In the genomic region with DNA sequence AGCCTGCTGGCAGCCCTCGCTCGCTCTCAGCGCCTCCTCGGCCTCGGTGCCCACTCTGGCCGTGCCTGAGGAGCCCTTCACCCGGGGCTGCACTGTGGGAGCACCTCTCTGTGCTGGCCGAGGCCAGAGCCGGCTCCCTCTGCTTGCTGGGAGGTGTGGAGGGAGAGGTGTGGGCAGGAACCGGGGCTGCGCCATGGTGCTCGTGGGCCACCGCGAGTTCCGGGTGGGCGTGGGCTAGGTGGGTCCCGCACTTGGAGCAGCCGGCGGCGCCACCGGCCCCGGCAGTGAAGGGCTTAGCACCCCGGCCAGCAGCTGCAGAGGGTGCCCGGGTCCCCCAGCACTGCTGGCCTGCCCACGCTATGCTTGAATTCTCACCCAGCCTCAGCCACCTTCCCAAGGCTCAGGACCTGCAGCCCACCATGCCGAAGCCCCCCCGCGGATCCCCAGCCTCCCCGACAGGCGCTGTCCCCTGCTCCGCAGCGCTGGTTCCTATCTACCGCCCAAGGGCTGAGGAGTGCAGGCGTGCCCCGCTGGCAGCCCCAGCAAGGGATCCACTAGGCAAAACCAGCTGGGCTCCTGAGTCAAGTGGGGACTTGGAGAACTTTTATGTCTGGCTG, we compare ENCODE assay signal across 23 cellular contexts.
"Had no signal": no experiment of that assay in that cellular context is flagged by ENCODE, and none has a peak within 500 bp of the region (broad histone marks: within the 10 kb centered on the region; RNA-seq: fewer than 3 reads in every experiment).

No MANE protein-coding gene starts in this region.

- H3K27me3 ChIP-seq: esophagus muscularis mucosa, foreskin keratinocyte, heart right ventricle, ovary, suprapubic skin, transverse colon, upper lobe of right lung, uterus had no signal

- H3K4me1 ChIP-seq: esophagus muscularis mucosa, foreskin keratinocyte, gastroesophageal sphincter, heart right ventricle, suprapubic skin, transverse colon, upper lobe of right lung, uterus had no signal

- ATAC-seq: foreskin keratinocyte; gastroesophageal sphincter; heart right ventricle; left colon; naive thymus-derived CD8-positive, alpha-beta T cell; sciatic nerve; stimulated activated naive CD8-positive, alpha-beta T cell treated with anti-CD3 and anti-CD28 coated beads, Interleukin-15, amount 100 ng/mL, for 72 hours; upper lobe of right lung had no signal

- H3K4me3 ChIP-seq: coronary artery, esophagus muscularis mucosa, gastroesophageal sphincter, heart right ventricle, ovary, suprapubic skin, transverse colon, upper lobe of right lung, uterus had no signal

- H3K36me3 ChIP-seq: esophagus muscularis mucosa, gastroesophageal sphincter, heart right ventricle, ovary, suprapubic skin, transverse colon, upper lobe of right lung, uterus had no signal

- DNase-seq: dermis blood vessel endothelial cell; effector memory CD4-positive, alpha-beta T cell; foreskin keratinocyte; glutamatergic neuron; heart right ventricle; hippocampal formation; left colon; naive thymus-derived CD8-positive, alpha-beta T cell; nephron progenitor cell; occipital lobe; ovary; retina; stimulated activated CD4-positive, alpha-beta T cell treated with anti-CD3 and anti-CD28 coated beads, Interleukin-2, amount 100 ng/mL, for 48 hours; stimulated activated naive CD4-positive, alpha-beta T cell; stimulated activated naive CD8-positive, alpha-beta T cell treated with anti-CD3 and anti-CD28 coated beads, Interleukin-15, amount 100 ng/mL, for 72 hours; transverse colon; upper lobe of right lung; uterus had no signal

- H3K27ac ChIP-seq: coronary artery, esophagus muscularis mucosa, foreskin keratinocyte, gastroesophageal sphincter, heart right ventricle, ovary, suprapubic skin, transverse colon, upper lobe of right lung, uterus had no signal

- H3K9me3 ChIP-seq: gastroesophageal sphincter, ovary, upper lobe of right lung, uterus had no signal
